In genomic region chr11:71309611-71310010, GRCh38 we compare ENCODE assay signal across 30 cellular contexts. TPM values are rescaled to one million over a fixed set of nuclear protein-coding genes. Genes with fewer than 3 reads are reported as not detected.
DNase-seq lines count a peak whose midpoint lies in the region; ATAC-seq, FAIRE-seq and TF ChIP-seq lines count a peak whose summit lies in the region.
"Had no signal": no experiment of that assay in that cellular context is flagged by ENCODE, and none has a peak within 500 bp of the region (broad histone marks: within the 10 kb centered on the region; RNA-seq: fewer than 3 reads in every experiment).

No MANE protein-coding gene starts in this region.

- CTCF ChIA-PET in IMR-90 (lab: Yijun Ruan, JAX), result no interaction called here
- CTCF ChIA-PET in H1 (lab: Charles Lee; ENCODE audit: partially characterized antibody), result interaction anchor here (1.2 kb wide), 1 partner anchor 110 kb away, joined by 3 read pairs; no protein-coding TSS in a partner anchor

- H3K27ac ChIP-seq in IMR-90 (ENCODE audit: insufficient read depth, low read length) (no peak overlapping the region), H1 (ENCODE audit: low read depth, low read length) (no peak overlapping the region), sigmoid colon (no peak overlapping the region)
- H3K27ac ChIP-seq: brain microvascular endothelial cell, heart left ventricle, HL-60, neutrophil, psoas muscle, WERI-Rb-1 had no signal

- no peak overlapping the region for H4K5ac ChIP-seq in IMR-90 (ENCODE audit: low read depth, low read length)
- H4K5ac ChIP-seq in H1 (ENCODE audit: insufficient read length, low read depth, low read length), result no peak overlapping the region

- no peak overlapping the region for H3K56ac ChIP-seq in IMR-90 (ENCODE audit: extremely low read depth, insufficient read depth, low read length)
- no peak overlapping the region for H3K56ac ChIP-seq in H1 (replicated peaks; ENCODE audit: insufficient read length, low read depth, low read length)

- no peak overlapping the region for H3K18ac ChIP-seq in IMR-90 (ENCODE audit: low read depth, low read length)
- no peak overlapping the region for H3K18ac ChIP-seq in H1 (ENCODE audit: extremely low read depth, low read length)

- H4K8ac ChIP-seq in IMR-90 (ENCODE audit: low read depth in 2 of 2, low read length in 2 of 2) (no peak overlapping the region), H1 (ENCODE audit: extremely low read depth, insufficient read depth, low read length) (no peak overlapping the region)

- no peak overlapping the region for H2AK9ac ChIP-seq in IMR-90 (replicated peaks; ENCODE audit: low read depth, low read length, poor library complexity)

- no peak for FAIRE-seq in H1 (lab: Jason Lieb, UNC)
- FAIRE-seq: D721Med, GM12891 had no signal

- H3K14ac ChIP-seq in IMR-90 (replicated peaks; ENCODE audit: low read depth, low read length) (no peak overlapping the region), H1 (ENCODE audit: insufficient read length) (no peak overlapping the region)

- no peak overlapping the region for H3K4me3 ChIP-seq in IMR-90 (ENCODE audit: insufficient read depth, low read depth, low read length)
- no peak overlapping the region for H3K4me3 ChIP-seq in H1 (ENCODE audit: extremely low read depth in 1 of 4, insufficient read depth in 2 of 4, low read depth in 3 of 4, low read length in 4 of 4)
- no peak overlapping the region for H3K4me3 ChIP-seq in sigmoid colon
- H3K4me3 ChIP-seq: heart left ventricle, psoas muscle had no signal

- H2BK20ac ChIP-seq in IMR-90 (ENCODE audit: low read depth, low read length) (no peak overlapping the region), H1 (ENCODE audit: low read length) (no peak overlapping the region)

- BruUV-seq in IMR-90 (replicated peaks; lab: Mats Ljungman, UMichigan), result no TSS peak

- in situ Hi-C loops in IMR-90 (cut with MboI; ENCODE audit: low sequenced_read_pairs), result no loop called here

- no peak overlapping the region for H3K9ac ChIP-seq in IMR-90 (ENCODE audit: low read depth, low read length)
- no peak overlapping the region for H3K9ac ChIP-seq in H1 (replicated peaks in 1 of 4; ENCODE audit: extremely low read depth in 1 of 4, low read depth in 3 of 4, low read length in 3 of 4)

- H3K27me3 ChIP-seq in IMR-90 (ENCODE audit: control insufficient read depth, insufficient read depth, low read length) (peaks cover 9% of the 10 kb centered on the region), H1 (replicated peaks in 1 of 4; ENCODE audit: control insufficient read depth in 3 of 4, extremely low read depth in 1 of 4, insufficient read depth in 3 of 4, low read length in 3 of 4) (no peaks in the 10 kb centered on the region; a peak in 1 of 7 replicates), sigmoid colon (no peaks in the 10 kb centered on the region)
- H3K27me3 ChIP-seq: brain microvascular endothelial cell, neutrophil had no signal

- H2AK5ac ChIP-seq in IMR-90 (ENCODE audit: low read depth, low read length) (no peak overlapping the region), H1 (ENCODE audit: low read depth, low read length) (no peak overlapping the region)

- H3K79me2 ChIP-seq in H1 (ENCODE audit: control insufficient read depth in 1 of 2, insufficient read depth in 2 of 2, low read length in 2 of 2), result no peaks in the 10 kb centered on the region

- H2BK120ac ChIP-seq in IMR-90 (ENCODE audit: low read depth, low read length) (no peak overlapping the region), H1 (replicated peaks; ENCODE audit: low read depth, low read length) (no peak overlapping the region)

- no peaks in the 10 kb centered on the region for H4K20me1 ChIP-seq in IMR-90 (ENCODE audit: insufficient read depth, low read length)
- no peaks in the 10 kb centered on the region for H4K20me1 ChIP-seq in H1 (replicated peaks in 1 of 2; ENCODE audit: control insufficient read depth in 1 of 2, insufficient read depth in 2 of 2, low read length in 2 of 2)

- H3K4ac ChIP-seq in IMR-90 (ENCODE audit: low read depth, low read length) (no peak overlapping the region), H1 (replicated peaks; ENCODE audit: insufficient read length, low read depth, low read length) (no peak overlapping the region)

- no peak for TF ChIP-seq CTCF in IMR-90 (conservative IDR thresholded peaks at IDR 0.05; ENCODE audit: low read depth, low read length)
- no peak for TF ChIP-seq CTCF in H1 (IDR thresholded peaks at IDR 0.05; ENCODE audit: control extremely low read depth in 1 of 3, insufficient read depth in 1 of 3, low read depth in 1 of 3, low read length in 3 of 3)
- no peak for TF ChIP-seq CTCF in sigmoid colon (IDR thresholded peaks at IDR 0.05)

- TF ChIP-seq EP300 in H1 (IDR thresholded peaks at IDR 0.05; ENCODE audit: borderline replicate concordance in 1 of 2, low read depth in 2 of 2, low read length in 2 of 2), result no peak
- TF ChIP-seq EP300 in sigmoid colon (IDR thresholded peaks at IDR 0.05), result no peak

- ATAC-seq in IMR-90 (ENCODE audit: low read depth), result no peak
- ATAC-seq: effector memory CD8-positive, alpha-beta T cell; heart left ventricle; PC-3; psoas muscle had no signal

- H2AFZ ChIP-seq in IMR-90 (replicated peaks; ENCODE audit: low read length, poor library complexity) (no peak overlapping the region), H1 (ENCODE audit: low read length) (no peak overlapping the region)

- H3K23ac ChIP-seq in IMR-90 (ENCODE audit: low read depth, low read length) (no peak overlapping the region), H1 (ENCODE audit: insufficient read length) (no peak overlapping the region)

- H3K9me3 ChIP-seq in IMR-90 (ENCODE audit: control insufficient read depth, insufficient read depth, low read length), result peaks cover 9% of the 10 kb centered on the region
- H3K9me3 ChIP-seq in H1 (ENCODE audit: insufficient read depth in 2 of 2, low read depth in 1 of 2, low read length in 1 of 2), result no peaks in the 10 kb centered on the region; a peak in 1 of 4 replicates
- H3K9me3 ChIP-seq in sigmoid colon, result no peaks in the 10 kb centered on the region
- H3K9me3 ChIP-seq: neutrophil, psoas muscle had no signal

- TF ChIP-seq RAD21 in IMR-90 (IDR thresholded peaks at IDR 0.05; ENCODE audit: low read length) (no peak), H1 (IDR thresholded peaks at IDR 0.05 in 1 of 2, conservative IDR thresholded peaks at IDR 0.05 in 1 of 2; ENCODE audit: low read depth in 2 of 2, low read length in 2 of 2) (no peak)

- dilution Hi-C loops in IMR-90 (cut with HindIII; ENCODE audit: low sequenced_read_pairs, unreplicated experiment), result no loop called here

- DNase-seq in GM03348 (ENCODE audit: low spot score) (peak; percentile 2), IMR-90 (no peak), H1 (ENCODE audit: low read depth in 1 of 2, low spot score in 2 of 2) (peak in 1 of 2 experiments; percentile 35), sigmoid colon (peak; percentile 7), AG08395 (ENCODE audit: low spot score) (no peak), NCI-H510A (lab: John Stamatoyannopoulos, UW) (no peak)
- DNase-seq in activated CD4-positive, alpha-beta T cell treated with anti-CD3 and anti-CD28 coated beads for 48 hours, result no peak
- DNase-seq: activated naive CD4-positive, alpha-beta T cell treated with anti-CD3 and anti-CD28 coated beads, Interleukin-2, amount 50 U/mL, for 16 hours; amniotic stem cell; brain microvascular endothelial cell; CD4-positive, CD25-positive, alpha-beta regulatory T cell; effector memory CD8-positive, alpha-beta T cell; foreskin fibroblast; heart left ventricle; mesenchymal stem cell; NCI-H1694 treated with DMSO at 0.1 percent for 48 hours; NCI-H2171; NCI-H524; NK-92 treated with Interleukin-12 subunit alpha and Interleukin-12 subunit beta, amount 100 ng/mL, for 24 hours; PC-3; psoas muscle; SHP77; SW 1271; T-helper 9 cell; trophoblast cell; WERI-Rb-1 had no signal

- H2BK12ac ChIP-seq in H1 (ENCODE audit: low read depth, low read length), result no peak overlapping the region

- TF ChIP-seq POLR2A in IMR-90 (IDR thresholded peaks at IDR 0.05; ENCODE audit: low read depth, low read length) (no peak), H1 (IDR thresholded peaks at IDR 0.05; ENCODE audit: control extremely low read depth in 1 of 2, low read depth in 2 of 2, low read length in 2 of 2) (no peak), sigmoid colon (IDR thresholded peaks at IDR 0.05) (no peak)

- POLR2A ChIA-PET in IMR-90 (lab: Charles Lee; ENCODE audit: unreplicated experiment) (no interaction called here), H1 (lab: Charles Lee; ENCODE audit: partially characterized antibody) (no interaction called here)

- intact Hi-C loops in IMR-90 (cut with micrococcal nuclease), result no loop called here
- intact Hi-C loops in sigmoid colon (cut with DNase I), result no loop called here

- no peaks in the 10 kb centered on the region for H3K9me1 ChIP-seq in IMR-90 (ENCODE audit: insufficient read depth, low read length)

- no peak overlapping the region for H3K4me2 ChIP-seq in IMR-90 (ENCODE audit: low read depth, low read length)
- H3K4me2 ChIP-seq in H1 (ENCODE audit: insufficient read depth in 1 of 2, low read depth in 2 of 2, low read length in 2 of 2), result no peak overlapping the region

- 75% methylated on average over 1 of the region's 1 CpG; no CpG with 5 or more reads in 1 of the 2 experiments for WGBS in IMR-90 (ENCODE audit: extremely low coverage in 2 of 2, insufficient read length in 1 of 2), 2 experiments
- WGBS in H1 (ENCODE audit: extremely low coverage in 1 of 2, insufficient coverage in 1 of 2, insufficient read length in 1 of 2, insufficient replicate concordance in 2 of 2, low coverage in 1 of 2, low lambda C conversion rate in 2 of 2, missing lambda C conversion rate in 1 of 2), 2 experiments, result 95% methylated on average over 1 of the region's 1 CpG; no CpG with 5 or more reads in 1 of the 2 experiments
- WGBS in sigmoid colon, 2 donors, result 91 to 95% methylated on average over 1 of the region's 1 CpG

- no peaks in the 10 kb centered on the region for H3K79me1 ChIP-seq in IMR-90 (ENCODE audit: low read depth in 1 of 2, low read length in 2 of 2)
- H3K79me1 ChIP-seq in H1 (ENCODE audit: low read depth, low read length), result no peaks in the 10 kb centered on the region

- H4K91ac ChIP-seq in IMR-90 (ENCODE audit: insufficient read depth, low read depth, low read length) (no peak overlapping the region), H1 (replicated peaks; ENCODE audit: insufficient read length, low read length) (no peak overlapping the region)

- no peak overlapping the region for H2BK5ac ChIP-seq in IMR-90 (ENCODE audit: low read depth, low read length, poor library complexity, severe bottlenecking)
- no peak overlapping the region for H2BK5ac ChIP-seq in H1 (ENCODE audit: low read depth, low read length)

- no peaks in the 10 kb centered on the region for H3K23me2 ChIP-seq in H1 (ENCODE audit: low read depth, low read length)

- no peak overlapping the region for H2BK15ac ChIP-seq in IMR-90 (ENCODE audit: low read depth, low read length)
- H2BK15ac ChIP-seq in H1 (ENCODE audit: low read length), result no peak overlapping the region

- no peaks in the 10 kb centered on the region for H3K36me3 ChIP-seq in IMR-90 (ENCODE audit: control insufficient read depth, insufficient read depth, low read length)
- H3K36me3 ChIP-seq in H1 (ENCODE audit: control insufficient read depth in 2 of 4, insufficient read depth in 4 of 4, low read length in 3 of 4), result no peaks in the 10 kb centered on the region
- no peaks in the 10 kb centered on the region for H3K36me3 ChIP-seq in sigmoid colon
- H3K36me3 ChIP-seq: brain microvascular endothelial cell, heart left ventricle, neutrophil, WERI-Rb-1 had no signal

- H3K4me1 ChIP-seq in IMR-90 (ENCODE audit: control insufficient read depth, insufficient read depth, low read length) (no peaks in the 10 kb centered on the region; the same call in 1 of the 2 replicates), H1 (replicated peaks in 1 of 4; ENCODE audit: control insufficient read depth in 3 of 4, insufficient read depth in 4 of 4, low read length in 3 of 4) (no peaks in the 10 kb centered on the region), sigmoid colon (no peaks in the 10 kb centered on the region)
- H3K4me1 ChIP-seq: heart left ventricle, psoas muscle had no signal

RNA-seq across cellular contexts. Expression of gene SHANK2, which starts 57.2 kb away (rescaled TPM):
- 0.83 and 1.6 TPM in 2 replicates for total RNA-seq in IMR-90 (2012; rRNA removed)
- 2.2 and 2.8 TPM in 2 replicates for polyA plus RNA-seq in IMR-90 (2012; rRNA removed)
- 0.53 and 1.1 TPM in 2 replicates for polyA plus RNA-seq in IMR-90 (2012; cell fraction: cytosol; rRNA removed)
- 7.0 and 7.7 TPM in 2 replicates for polyA plus RNA-seq in IMR-90 (2012; cell fraction: nucleus; rRNA removed; ENCODE audit: low replicate concordance)
- 52.9 and 54.2 TPM in 2 replicates for total RNA-seq in H1 (2021; fragmentation: NEBNext Ultra II Directional; extraction: Animal tissue kit (Norgen Biotek cat#: 25700))
- 10.1 and 15.5 TPM in 2 replicates for polyA plus RNA-seq in H1 (2011; rRNA removed)
- 7.8 TPM for polyA plus RNA-seq in H1 (2011; cell fraction: cytosol; rRNA removed)
- 41.3 TPM for polyA plus RNA-seq in H1 (2011; cell fraction: nucleus; rRNA removed)
- 17.0 to 20.3 TPM (median 18.5 TPM) in 4 replicates for polyA plus RNA-seq in H1 (2012, experiment 1 of 2)
- polyA plus RNA-seq in H1 (2012, experiment 2 of 2), result 2.9 TPM
- 16.9 TPM for polyA plus RNA-seq in H1 (2013, experiment 1 of 2)
- polyA plus RNA-seq in H1 (2013, experiment 2 of 2), result 15.7 TPM
- 46.2 and 59.3 TPM in 2 replicates for polyA minus RNA-seq in H1 (2011; rRNA and poly(A)+ RNA removed)
- 35.2 TPM for polyA minus RNA-seq in H1 (2011; cell fraction: cytosol; rRNA and poly(A)+ RNA removed)
- polyA minus RNA-seq in H1 (2011; cell fraction: nucleus; rRNA and poly(A)+ RNA removed), result 103 TPM
- 10 to 100 TPM in 3 of 4 donors, 1 to 10 TPM in 1; 8.0 to 43.8 (median 16.8) TPM for total RNA-seq in sigmoid colon
- polyA plus RNA-seq in sigmoid colon, result 1 to 10 TPM; 3.5 to 4.4 (median 3.6) TPM
- total RNA-seq: CD4-positive, CD25-positive, alpha-beta regulatory T cell had no signal
- polyA plus RNA-seq: CD4-positive, CD25-positive, alpha-beta regulatory T cell had no signal

Comparison
In these comparisons a context has a peak if more than half of its experiments do, and no peak if none do; other contexts are left out.
1. DNase-seq: peak in GM03348 (single experiment) and sigmoid colon (single experiment); none in IMR-90 (single experiment), activated CD4-positive, alpha-beta T cell treated with anti-CD3 and anti-CD28 coated beads for 48 hours (single experiment), AG08395 (single experiment) and NCI-H510A (single experiment).